ENCODE assay signal across 1 cellular context in the genomic region with DNA sequence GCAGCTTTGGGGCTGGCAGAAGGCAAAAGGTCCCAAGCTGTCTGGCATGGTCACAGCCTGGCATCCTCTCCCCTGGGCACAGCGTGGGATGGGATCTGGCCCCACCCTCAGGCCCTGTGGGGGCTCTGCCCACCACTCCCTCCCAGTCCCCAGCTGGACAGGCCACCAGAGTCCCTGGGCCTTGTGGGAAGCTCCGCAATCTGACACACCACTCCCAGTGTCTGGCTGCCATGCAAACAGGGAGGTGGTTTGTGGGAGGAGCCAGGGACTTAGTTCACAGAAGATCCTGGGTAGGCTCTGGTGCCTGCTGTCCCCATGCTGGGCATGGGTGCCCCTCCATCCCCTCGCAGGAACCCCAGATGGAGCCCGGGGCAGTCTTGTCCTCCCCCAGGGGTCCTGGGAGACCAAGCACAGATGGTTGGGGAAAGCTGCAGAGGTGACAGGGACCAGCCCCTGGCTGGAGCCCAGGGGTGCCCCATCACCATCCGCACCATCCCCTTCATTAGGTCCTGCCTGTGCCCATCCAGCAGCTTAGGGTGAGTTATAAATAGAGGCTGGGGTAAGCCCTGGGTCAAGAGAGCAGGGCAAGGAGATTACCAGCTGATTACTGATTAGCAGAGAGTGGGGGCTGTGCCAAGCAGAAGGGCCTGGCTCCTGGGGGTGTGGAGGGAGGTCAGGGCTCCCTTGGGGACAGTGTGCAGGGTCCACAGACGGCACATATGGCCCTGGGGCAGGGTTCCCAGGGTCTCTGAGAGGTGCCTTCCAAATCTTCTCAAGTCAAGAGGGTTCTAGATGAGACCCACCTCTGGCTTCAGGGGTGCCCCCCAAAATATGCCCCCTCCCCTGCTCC.
TF ChIP-seq lines count a peak whose summit lies in the region.

No MANE protein-coding gene starts in this region.

TF ChIP-seq in H1, 55 proteins besides CTCF, POLR2A, EP300 and RAD21:
- TF ChIP-seq MAFK (IDR thresholded peaks at IDR 0.05; ENCODE audit: low read depth, low read length) (no peak), HDAC6 (IDR thresholded peaks at IDR 0.05; ENCODE audit: low read depth, low read length) (no peak), YY1 (IDR thresholded peaks at IDR 0.05; ENCODE audit: low read depth, low read length) (no peak), BACH1 (IDR thresholded peaks at IDR 0.05; ENCODE audit: low read length) (no peak), RNF2 (IDR thresholded peaks at IDR 0.05; ENCODE audit: borderline replicate concordance, low read depth, low read length, missing control alignments, poor library complexity, severe bottlenecking) (no peak), TAF7 (optimal IDR thresholded peaks at IDR 0.05; ENCODE audit: borderline replicate concordance, low read depth, low read length) (no peak), TBP (IDR thresholded peaks at IDR 0.05; ENCODE audit: low read depth, low read length) (no peak), EZH2 (IDR thresholded peaks at IDR 0.05; ENCODE audit: low read depth, low read length, severe bottlenecking) (no peak), GABPA (IDR thresholded peaks at IDR 0.05; ENCODE audit: borderline replicate concordance, insufficient read depth, low read length) (no peak), TAF1 (IDR thresholded peaks at IDR 0.05; ENCODE audit: low read depth, low read length) (no peak)
